In the genomic region with DNA sequence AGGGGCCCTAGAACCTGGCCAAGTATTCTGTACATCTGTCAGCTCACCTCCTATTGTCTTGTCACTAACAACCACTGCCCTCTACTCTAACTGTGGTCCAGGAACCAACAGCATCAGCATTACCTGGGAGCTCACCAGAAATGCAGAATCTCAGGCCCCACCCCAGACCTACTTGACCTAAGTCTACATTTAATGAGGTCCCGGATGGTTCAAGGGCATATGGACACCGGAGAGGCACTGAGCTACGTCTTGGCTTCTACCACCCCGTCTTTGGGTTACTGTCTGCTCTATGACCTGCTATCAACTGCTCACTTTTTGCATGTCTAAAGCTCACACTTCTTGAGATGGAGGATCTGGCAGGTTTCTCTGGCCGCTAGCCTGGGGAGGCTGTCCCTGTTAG, we compare ENCODE assay signal across 17 cellular contexts. TPM values are rescaled to one million over a fixed set of nuclear protein-coding genes. Genes with fewer than 3 reads are reported as not detected.
DNase-seq lines count a peak whose midpoint lies in the region; ATAC-seq, FAIRE-seq and TF ChIP-seq lines count a peak whose summit lies in the region.
"Had no signal": no experiment of that assay in that cellular context is flagged by ENCODE, and none has a peak within 500 bp of the region (broad histone marks: within the 10 kb centered on the region; RNA-seq: fewer than 3 reads in every experiment).

No MANE protein-coding gene starts in this region.

- dilution Hi-C loops in IMR-90 (cut with HindIII; ENCODE audit: low sequenced_read_pairs, unreplicated experiment), result no loop called here

- no peaks in the 10 kb centered on the region for H3K9me3 Mint-ChIP-seq in activated naive CD4-positive, alpha-beta T cell treated with anti-CD3 and anti-CD28 coated beads, Interleukin-2, amount 10 ng/mL, durations not matched to agents 7 days and 5 days
- H3K9me3 Mint-ChIP-seq: GM23338 had no signal

- H3K4me1 ChIP-seq in IMR-90 (ENCODE audit: control insufficient read depth, insufficient read depth, low read length) (peaks cover 40% of the 10 kb centered on the region), mesenchymal stem cell (ENCODE audit: control insufficient read depth, insufficient read depth, low read depth, low read length) (peaks cover 10% of the 10 kb centered on the region), vagina (peaks cover 49% of the 10 kb centered on the region)
- H3K4me1 ChIP-seq in effector memory CD4-positive, alpha-beta T cell (ENCODE audit: control insufficient read depth, insufficient read depth, low read length, poor library complexity, severe bottlenecking), result no peaks in the 10 kb centered on the region
- H3K4me1 ChIP-seq: BE2C had no signal

- TF ChIP-seq CTCF in IMR-90 (conservative IDR thresholded peaks at IDR 0.05; ENCODE audit: low read depth, low read length), result no peak
- TF ChIP-seq CTCF in bronchial epithelial cell (IDR thresholded peaks at IDR 0.05; ENCODE audit: insufficient read depth, low read length, severe bottlenecking), result no peak
- no peak for TF ChIP-seq CTCF in vagina (IDR thresholded peaks at IDR 0.05)

- TF ChIP-seq POLR2A in IMR-90 (IDR thresholded peaks at IDR 0.05; ENCODE audit: low read depth, low read length), result no peak
- TF ChIP-seq POLR2A in vagina (IDR thresholded peaks at IDR 0.05), result no peak

- no peak overlapping the region for H3K4me3 ChIP-seq in IMR-90 (ENCODE audit: insufficient read depth, low read depth, low read length)
- H3K4me3 ChIP-seq in bronchial epithelial cell (ENCODE audit: low read depth, low read length), result no peak overlapping the region
- H3K4me3 ChIP-seq in mesenchymal stem cell (ENCODE audit: insufficient read depth in 1 of 2, low read depth in 1 of 2, low read length in 2 of 2), result no peak overlapping the region
- H3K4me3 ChIP-seq in vagina, result no peak overlapping the region
- no peak overlapping the region for H3K4me3 ChIP-seq in effector memory CD4-positive, alpha-beta T cell (ENCODE audit: insufficient read depth, low read depth, low read length, poor library complexity, severe bottlenecking)
- H3K4me3 ChIP-seq: GM12878, GM23338 had no signal

- H2BK20ac ChIP-seq in IMR-90 (ENCODE audit: low read depth, low read length), result peak overlapping the region; percentile 86

- H2BK15ac ChIP-seq in IMR-90 (ENCODE audit: low read depth, low read length) (peak overlapping the region; percentile 94; the same call in 2 of the 3 replicates), mesenchymal stem cell (ENCODE audit: low read depth, poor library complexity, severe bottlenecking) (no peak overlapping the region)

- ATAC-seq in IMR-90 (ENCODE audit: low read depth), result no peak
- ATAC-seq: GM12878, GM23338 had no signal

- H4K5ac ChIP-seq in IMR-90 (ENCODE audit: low read depth, low read length), result peak overlapping the region; percentile 21; the same call in 1 of the 2 replicates

- H3K9me1 ChIP-seq in IMR-90 (ENCODE audit: insufficient read depth, low read length), result peaks cover 50% of the 10 kb centered on the region

- H3K4me3 Mint-ChIP-seq in activated naive CD4-positive, alpha-beta T cell treated with anti-CD3 and anti-CD28 coated beads, Interleukin-2, amount 10 ng/mL, durations not matched to agents 7 days and 5 days, result no peak overlapping the region
- H3K4me3 Mint-ChIP-seq: CD4-positive, alpha-beta memory T cell; GM23338 had no signal

- no peaks in the 10 kb centered on the region for H4K20me1 ChIP-seq in IMR-90 (ENCODE audit: insufficient read depth, low read length)

- peak overlapping the region; percentile 57; the same call in 1 of the 2 replicates for H3K18ac ChIP-seq in IMR-90 (ENCODE audit: low read depth, low read length)
- peak overlapping the region; percentile 4 to 28 for H3K18ac ChIP-seq in mesenchymal stem cell (ENCODE audit: low read depth in 1 of 2, low read length in 2 of 2)

- no peak overlapping the region for H3K4me2 ChIP-seq in IMR-90 (ENCODE audit: low read depth, low read length)
- no peak overlapping the region for H3K4me2 ChIP-seq in mesenchymal stem cell (ENCODE audit: low read length, poor library complexity, severe bottlenecking)
- H3K4me2 ChIP-seq: GM23338 had no signal

- H4K8ac ChIP-seq in IMR-90 (ENCODE audit: low read depth in 2 of 2, low read length in 2 of 2), result peak overlapping the region; percentile 41 to 56
- no peak overlapping the region for H4K8ac ChIP-seq in mesenchymal stem cell (ENCODE audit: low read length)

- peak overlapping the region; percentile 84 for H2BK120ac ChIP-seq in IMR-90 (ENCODE audit: low read depth, low read length)
- no peak overlapping the region for H2BK120ac ChIP-seq in mesenchymal stem cell (ENCODE audit: low read depth, low read length)

- no peak for DNase-seq in IMR-90
- no peak for DNase-seq in bronchial epithelial cell (ENCODE audit: low read depth)
- no peak for DNase-seq in mesenchymal stem cell
- peak in 1 of 2 donors; percentile 78 for DNase-seq in vagina (ENCODE audit: extremely low spot score in 2 of 2)
- no peak for DNase-seq in activated naive CD4-positive, alpha-beta T cell treated with anti-CD3 and anti-CD28 coated beads, Interleukin-2, amount 10 ng/mL, durations not matched to agents 7 days and 5 days
- no peak for DNase-seq in central memory CD4-positive, alpha-beta T cell
- no peak for DNase-seq in effector memory CD4-positive, alpha-beta T cell
- DNase-seq: BE2C; CD4-positive, alpha-beta memory T cell; DMS79; H7 had no signal

- no peak overlapping the region for H2AFZ ChIP-seq in IMR-90 (replicated peaks; ENCODE audit: low read length, poor library complexity)
- H2AFZ ChIP-seq in mesenchymal stem cell (ENCODE audit: low read depth, low read length), result no peak overlapping the region
- H2AFZ ChIP-seq: GM23338 had no signal

- H3K4ac ChIP-seq in IMR-90 (ENCODE audit: low read depth, low read length) (peak overlapping the region; percentile 91), mesenchymal stem cell (ENCODE audit: low read depth in 1 of 2, low read length in 2 of 2) (peak overlapping the region in 1 of 2 experiments; percentile 48)

- H3K9me3 ChIP-seq in IMR-90 (ENCODE audit: control insufficient read depth, insufficient read depth, low read length), result no peaks in the 10 kb centered on the region
- H3K9me3 ChIP-seq in mesenchymal stem cell (ENCODE audit: control insufficient read depth, low read length), result no peaks in the 10 kb centered on the region
- no peaks in the 10 kb centered on the region for H3K9me3 ChIP-seq in vagina
- no peaks in the 10 kb centered on the region for H3K9me3 ChIP-seq in effector memory CD4-positive, alpha-beta T cell (ENCODE audit: control insufficient read depth, low read length)
- H3K9me3 ChIP-seq: BE2C had no signal

- no peak for TF ChIP-seq RAD21 in IMR-90 (IDR thresholded peaks at IDR 0.05; ENCODE audit: low read length)

- CTCF ChIA-PET in IMR-90 (lab: Yijun Ruan, JAX), result interaction anchor here (1.6 kb wide), 1 partner anchor 366 kb away, joined by 5 read pairs; no protein-coding TSS in a partner anchor
- CTCF ChIA-PET in activated naive CD4-positive, alpha-beta T cell treated with anti-CD3 and anti-CD28 coated beads, Interleukin-2, amount 10 ng/mL, durations not matched to agents 7 days and 5 days (lab: Charles Lee), result interaction anchor here (1.2 kb wide), 1 partner anchor 366 kb away, joined by 3 read pairs; no protein-coding TSS in a partner anchor

- H2AK5ac ChIP-seq in IMR-90 (ENCODE audit: low read depth, low read length), result peak overlapping the region; percentile 93
- H2AK5ac ChIP-seq in mesenchymal stem cell (ENCODE audit: low read length, severe bottlenecking), result no peak overlapping the region

- peaks cover 20% of the 10 kb centered on the region for H3K36me3 ChIP-seq in IMR-90 (ENCODE audit: control insufficient read depth, insufficient read depth, low read length)
- H3K36me3 ChIP-seq in bronchial epithelial cell (ENCODE audit: control insufficient read depth, insufficient read depth, low read length), result no peaks in the 10 kb centered on the region
- H3K36me3 ChIP-seq in mesenchymal stem cell (ENCODE audit: control insufficient read depth in 1 of 2, insufficient read depth in 2 of 2, low read depth in 1 of 2, low read length in 2 of 2), result peaks cover 0 to 42% of the 10 kb centered on the region in 2 experiments
- H3K36me3 ChIP-seq in vagina, result no peaks in the 10 kb centered on the region
- no peaks in the 10 kb centered on the region for H3K36me3 ChIP-seq in effector memory CD4-positive, alpha-beta T cell (ENCODE audit: control insufficient read depth, insufficient read depth, low read length)
- H3K36me3 ChIP-seq: BE2C had no signal

- no peaks in the 10 kb centered on the region for H3K4me1 Mint-ChIP-seq in activated naive CD4-positive, alpha-beta T cell treated with anti-CD3 and anti-CD28 coated beads, Interleukin-2, amount 10 ng/mL, durations not matched to agents 7 days and 5 days

- H3K79me1 ChIP-seq in IMR-90 (ENCODE audit: low read depth in 1 of 2, low read length in 2 of 2) (peaks cover 26 to 50% of the 10 kb centered on the region in 2 experiments), mesenchymal stem cell (replicated peaks; ENCODE audit: low read length, poor library complexity, severe bottlenecking) (no peaks in the 10 kb centered on the region)

- no peak overlapping the region for H3K56ac ChIP-seq in IMR-90 (ENCODE audit: extremely low read depth, insufficient read depth, low read length)

- H3K27me3 Mint-ChIP-seq in activated naive CD4-positive, alpha-beta T cell treated with anti-CD3 and anti-CD28 coated beads, Interleukin-2, amount 10 ng/mL, durations not matched to agents 7 days and 5 days, result peaks cover 5% of the 10 kb centered on the region

- H3K27ac Mint-ChIP-seq in activated naive CD4-positive, alpha-beta T cell treated with anti-CD3 and anti-CD28 coated beads, Interleukin-2, amount 10 ng/mL, durations not matched to agents 7 days and 5 days, result no peak overlapping the region
- H3K27ac Mint-ChIP-seq: CD4-positive, alpha-beta memory T cell; GM23338 had no signal

- intact Hi-C loops in IMR-90 (cut with micrococcal nuclease), result loop anchor here (2.0 to 5.0 kb wide), 2 partner anchors 58 to 550 kb away; no protein-coding TSS in a partner anchor
- intact Hi-C loops in vagina (cut with DNase I), result no loop called here

- POLR2A ChIA-PET in IMR-90 (lab: Charles Lee; ENCODE audit: unreplicated experiment), result no interaction called here

- H3K23ac ChIP-seq in IMR-90 (ENCODE audit: low read depth, low read length) (peak overlapping the region; percentile 28; the same call in 1 of the 2 replicates), mesenchymal stem cell (ENCODE audit: low read length in 2 of 2) (no peak overlapping the region)

- H3K9ac ChIP-seq in IMR-90 (ENCODE audit: low read depth, low read length) (no peak overlapping the region), mesenchymal stem cell (ENCODE audit: low read length) (peak overlapping the region; percentile 7)

- in situ Hi-C loops in IMR-90 (cut with MboI; ENCODE audit: low sequenced_read_pairs), result loop anchor here (5.0 to 10.0 kb wide), 2 partner anchors 60 to 368 kb away; no protein-coding TSS in a partner anchor

- FAIRE-seq in bronchial epithelial cell (lab: Jason Lieb, UNC), result peak; percentile 7
- FAIRE-seq: A204.1, GM12878, GM18507 had no signal

- H3K27me3 ChIP-seq in IMR-90 (ENCODE audit: control insufficient read depth, insufficient read depth, low read length) (no peaks in the 10 kb centered on the region), bronchial epithelial cell (ENCODE audit: control insufficient read depth, insufficient read depth, low read length) (no peaks in the 10 kb centered on the region), mesenchymal stem cell (ENCODE audit: control insufficient read depth in 1 of 2, insufficient read depth in 1 of 2, low read length in 2 of 2) (no peaks in the 10 kb centered on the region), vagina (no peaks in the 10 kb centered on the region)
- no peaks in the 10 kb centered on the region for H3K27me3 ChIP-seq in effector memory CD4-positive, alpha-beta T cell (replicated peaks; ENCODE audit: control insufficient read depth, insufficient read depth, low read length, poor library complexity, severe bottlenecking)
- H3K27me3 ChIP-seq: BE2C had no signal

- H2AK9ac ChIP-seq in IMR-90 (replicated peaks; ENCODE audit: low read depth, low read length, poor library complexity), result peak overlapping the region; percentile 7

- peak overlapping the region; percentile 34 to 55 for H2BK12ac ChIP-seq in mesenchymal stem cell (ENCODE audit: low read length in 2 of 2)

- peak overlapping the region; percentile 95 for H2BK5ac ChIP-seq in IMR-90 (ENCODE audit: low read depth, low read length, poor library complexity, severe bottlenecking)
- no peak overlapping the region for H2BK5ac ChIP-seq in mesenchymal stem cell (ENCODE audit: low read depth, low read length, poor library complexity, severe bottlenecking)

- no peak overlapping the region for H3K27ac ChIP-seq in IMR-90 (ENCODE audit: insufficient read depth, low read length)
- no peak overlapping the region for H3K27ac ChIP-seq in mesenchymal stem cell (ENCODE audit: low read length, poor library complexity, severe bottlenecking)
- peak overlapping the region; percentile 78 for H3K27ac ChIP-seq in vagina
- no peak overlapping the region for H3K27ac ChIP-seq in effector memory CD4-positive, alpha-beta T cell (ENCODE audit: insufficient read depth, low read length, poor library complexity, severe bottlenecking)
- H3K27ac ChIP-seq: C4-2B had no signal

- H3K14ac ChIP-seq in IMR-90 (replicated peaks; ENCODE audit: low read depth, low read length) (peak overlapping the region; percentile 67; the same call in 1 of the 2 replicates), mesenchymal stem cell (ENCODE audit: low read length in 2 of 2) (no peak overlapping the region)

- no CpG with 5 or more reads among the region's 5 CpGs for WGBS in IMR-90 (ENCODE audit: extremely low coverage in 2 of 2, insufficient read length in 1 of 2), 2 experiments
- WGBS in mesenchymal stem cell, result 75% methylated on average over 5 of the region's 5 CpGs

- no peaks in the 10 kb centered on the region for H3K36me3 Mint-ChIP-seq in activated naive CD4-positive, alpha-beta T cell treated with anti-CD3 and anti-CD28 coated beads, Interleukin-2, amount 10 ng/mL, durations not matched to agents 7 days and 5 days
- H3K36me3 Mint-ChIP-seq: CD4-positive, alpha-beta memory T cell had no signal

- BruUV-seq in IMR-90 (replicated peaks; lab: Mats Ljungman, UMichigan), result no TSS peak

- peak overlapping the region; percentile 99 for H4K91ac ChIP-seq in IMR-90 (ENCODE audit: insufficient read depth, low read depth, low read length)
- no peak overlapping the region for H4K91ac ChIP-seq in mesenchymal stem cell (ENCODE audit: low read length)

RNA-seq across cellular contexts. Expression of gene GALNT15, which starts 8.1 kb away (rescaled TPM):
- total RNA-seq in IMR-90 (2012; rRNA removed), result 14.7 and 19.7 TPM in 2 replicates
- polyA plus RNA-seq in IMR-90 (2012; rRNA removed), result 11.0 and 12.8 TPM in 2 replicates
- polyA plus RNA-seq in IMR-90 (2012; cell fraction: cytosol; rRNA removed), result 8.5 and 15.7 TPM in 2 replicates
- polyA plus RNA-seq in IMR-90 (2012; cell fraction: nucleus; rRNA removed; ENCODE audit: low replicate concordance), result 7.3 and 8.8 TPM in 2 replicates
- total RNA-seq in bronchial epithelial cell, result 0.53 TPM in 1 of 2 replicates, not detected in the other
- polyA plus RNA-seq in mesenchymal stem cell (2013, experiment 1 of 2), result 0.69 TPM
- 0.86 TPM for polyA plus RNA-seq in mesenchymal stem cell (2013, experiment 2 of 2)
- total RNA-seq in vagina, result 225 TPM
- total RNA-seq: CD4-positive, alpha-beta memory T cell; G401; H7 had no signal
- polyA plus RNA-seq: CD4-positive, alpha-beta memory T cell had no signal

Comparison
In these comparisons a context has a peak if more than half of its experiments do, and no peak if none do; other contexts are left out.
1. RNA of gene GALNT15, which starts 8.1 kb away (total RNA-seq): 225 TPM in vagina (single experiment) and 14.7 to 19.7 TPM in IMR-90; 0.53 TPM in bronchial epithelial cell; every median in the first group is over 10 times any median in the second.